Comparison of ENCODE assay signal across 1 cellular context in the genomic region with DNA sequence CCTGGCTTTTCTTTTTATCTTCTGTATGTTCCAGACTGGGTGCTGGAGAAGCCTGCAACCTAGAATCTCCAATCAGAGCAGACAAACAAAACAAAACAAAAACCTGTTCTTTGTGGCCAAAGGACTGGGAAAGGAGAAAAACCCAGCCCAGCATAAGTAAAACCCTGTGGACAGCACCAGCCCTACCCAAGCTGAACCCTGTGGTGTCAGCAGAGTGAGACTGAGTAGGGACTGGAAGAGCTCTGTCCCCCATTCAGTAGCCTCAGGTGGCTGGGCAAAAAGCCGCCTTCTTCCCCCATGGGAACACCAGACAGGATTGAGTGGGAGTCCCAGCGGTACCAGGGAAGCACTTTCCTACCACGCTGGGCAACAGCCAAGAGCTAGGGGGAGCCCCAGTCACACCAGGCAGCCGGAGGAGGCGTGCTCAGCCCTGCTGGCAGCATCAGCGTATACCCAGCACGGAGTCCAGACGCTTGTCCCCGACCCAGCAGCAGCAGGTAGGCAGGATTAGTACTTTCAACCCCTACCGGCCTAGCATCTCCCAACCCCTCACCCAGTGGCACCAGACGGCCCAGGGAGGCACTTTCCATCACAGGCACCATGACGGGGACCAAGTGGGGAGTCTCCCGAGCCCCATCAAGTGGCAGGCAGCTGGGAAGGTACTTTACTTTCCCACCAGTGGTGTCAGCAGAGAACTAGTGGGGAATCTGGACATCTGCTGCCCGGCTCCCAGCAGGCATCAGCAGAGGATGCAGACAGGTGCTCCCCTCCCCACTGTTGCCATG.
TF ChIP-seq lines count a peak whose summit lies in the region.

No MANE protein-coding gene starts in this region.

TF ChIP-seq in GM12878, 131 proteins besides CTCF, POLR2A, EP300 and RAD21 (continued from another document):
- TF ChIP-seq, protein P1, sequence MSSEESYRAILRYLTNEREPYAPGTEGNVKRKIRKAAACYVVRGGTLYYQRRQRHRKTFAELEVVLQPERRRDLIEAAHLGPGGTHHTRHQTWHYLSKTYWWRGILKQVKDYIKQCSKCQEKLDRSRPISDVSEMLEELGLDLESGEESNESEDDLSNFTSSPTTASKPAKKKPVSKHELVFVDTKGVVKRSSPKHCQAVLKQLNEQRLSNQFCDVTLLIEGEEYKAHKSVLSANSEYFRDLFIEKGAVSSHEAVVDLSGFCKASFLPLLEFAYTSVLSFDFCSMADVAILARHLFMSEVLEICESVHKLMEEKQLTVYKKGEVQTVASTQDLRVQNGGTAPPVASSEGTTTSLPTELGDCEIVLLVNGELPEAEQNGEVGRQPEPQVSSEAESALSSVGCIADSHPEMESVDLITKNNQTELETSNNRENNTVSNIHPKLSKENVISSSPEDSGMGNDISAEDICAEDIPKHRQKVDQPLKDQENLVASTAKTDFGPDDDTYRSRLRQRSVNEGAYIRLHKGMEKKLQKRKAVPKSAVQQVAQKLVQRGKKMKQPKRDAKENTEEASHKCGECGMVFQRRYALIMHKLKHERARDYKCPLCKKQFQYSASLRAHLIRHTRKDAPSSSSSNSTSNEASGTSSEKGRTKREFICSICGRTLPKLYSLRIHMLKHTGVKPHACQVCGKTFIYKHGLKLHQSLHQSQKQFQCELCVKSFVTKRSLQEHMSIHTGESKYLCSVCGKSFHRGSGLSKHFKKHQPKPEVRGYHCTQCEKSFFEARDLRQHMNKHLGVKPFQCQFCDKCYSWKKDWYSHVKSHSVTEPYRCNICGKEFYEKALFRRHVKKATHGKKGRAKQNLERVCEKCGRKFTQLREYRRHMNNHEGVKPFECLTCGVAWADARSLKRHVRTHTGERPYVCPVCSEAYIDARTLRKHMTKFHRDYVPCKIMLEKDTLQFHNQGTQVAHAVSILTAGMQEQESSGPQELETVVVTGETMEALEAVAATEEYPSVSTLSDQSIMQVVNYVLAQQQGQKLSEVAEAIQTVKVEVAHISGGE (CRISPR knock-in tag; IDR thresholded peaks at IDR 0.05), result no peak
- TF ChIP-seq, protein P2, sequence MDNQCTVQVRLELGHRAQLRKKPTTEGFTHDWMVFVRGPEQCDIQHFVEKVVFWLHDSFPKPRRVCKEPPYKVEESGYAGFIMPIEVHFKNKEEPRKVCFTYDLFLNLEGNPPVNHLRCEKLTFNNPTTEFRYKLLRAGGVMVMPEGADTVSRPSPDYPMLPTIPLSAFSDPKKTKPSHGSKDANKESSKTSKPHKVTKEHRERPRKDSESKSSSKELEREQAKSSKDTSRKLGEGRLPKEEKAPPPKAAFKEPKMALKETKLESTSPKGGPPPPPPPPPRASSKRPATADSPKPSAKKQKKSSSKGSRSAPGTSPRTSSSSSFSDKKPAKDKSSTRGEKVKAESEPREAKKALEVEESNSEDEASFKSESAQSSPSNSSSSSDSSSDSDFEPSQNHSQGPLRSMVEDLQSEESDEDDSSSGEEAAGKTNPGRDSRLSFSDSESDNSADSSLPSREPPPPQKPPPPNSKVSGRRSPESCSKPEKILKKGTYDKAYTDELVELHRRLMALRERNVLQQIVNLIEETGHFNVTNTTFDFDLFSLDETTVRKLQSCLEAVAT (IDR thresholded peaks at IDR 0.05), result 0 out of 2 replicates have a peak, but pooled peaks have one; percentile 32
- TF ChIP-seq PAX8 (IDR thresholded peaks at IDR 0.05) (no peak), KAT2A (conservative IDR thresholded peaks at IDR 0.05; ENCODE audit: control insufficient read depth, low read depth, low read length) (no peak), MEF2B (IDR thresholded peaks at IDR 0.05; ENCODE audit: partially characterized antibody, poor library complexity, severe bottlenecking) (peak; percentile 89), EED (IDR thresholded peaks at IDR 0.05; ENCODE audit: low read depth) (no peak)
